In genomic region chr22:21937041-21937820, GRCh38 we compare ENCODE assay signal across 8 cellular contexts.
DNase-seq lines count a peak whose midpoint lies in the region; ATAC-seq and TF ChIP-seq lines count a peak whose summit lies in the region.

No MANE protein-coding gene starts in this region.

- H3K27ac ChIP-seq in epithelial cell of prostate = peak overlapping the region; percentile 100

- H3K4me1 Mint-ChIP-seq in nephron progenitor cell = peaks cover 43% of the 10 kb centered on the region

- no peak overlapping the region for H3K4me3 Mint-ChIP-seq in nephron progenitor cell

- TF ChIP-seq CTCF in nephron progenitor cell (IDR thresholded peaks at IDR 0.05) = no peak

- no peaks in the 10 kb centered on the region for H3K9me3 Mint-ChIP-seq in nephron progenitor cell

- peaks cover 28% of the 10 kb centered on the region for H3K36me3 Mint-ChIP-seq in nephron progenitor cell (ENCODE audit: low read depth)

- ATAC-seq in GM21390 (IDR thresholded peaks at IDR 0.05; ENCODE audit: unreplicated experiment) = no peak
- no peak for ATAC-seq in GM21717 (IDR thresholded peaks at IDR 0.05; ENCODE audit: unreplicated experiment)

- no peaks in the 10 kb centered on the region for H3K27me3 Mint-ChIP-seq in nephron progenitor cell (ENCODE audit: low read depth, poor library complexity)

- peak overlapping the region; percentile 65 for H3K27ac Mint-ChIP-seq in nephron progenitor cell

- DNase-seq in Ammon's horn (ENCODE audit: low spot score) (peak; percentile 81), NOMO-1 (lab: John Stamatoyannopoulos, UW; ENCODE audit: unreplicated experiment in 2 of 2) (peak; percentile 70 to 78), epithelial cell of prostate (ENCODE audit: low read depth, low spot score) (peak; percentile 44), nephron progenitor cell (no peak), NCI-H524 treated with DMSO at 0.1 percent for 48 hours (lab: John Stamatoyannopoulos, UW) (no peak), NCI-H2107 (lab: John Stamatoyannopoulos, UW) (no peak)

Comparison
In these comparisons a context has a peak if more than half of its experiments do, and no peak if none do; other contexts are left out.
1. DNase-seq: peak in Ammon's horn (single experiment), NOMO-1 (2 of 2) and epithelial cell of prostate (single experiment); none in nephron progenitor cell (single experiment), NCI-H524 treated with DMSO at 0.1 percent for 48 hours (single experiment) and NCI-H2107 (single experiment).